ENCODE assay signal across 8 cellular contexts in the genomic region with DNA sequence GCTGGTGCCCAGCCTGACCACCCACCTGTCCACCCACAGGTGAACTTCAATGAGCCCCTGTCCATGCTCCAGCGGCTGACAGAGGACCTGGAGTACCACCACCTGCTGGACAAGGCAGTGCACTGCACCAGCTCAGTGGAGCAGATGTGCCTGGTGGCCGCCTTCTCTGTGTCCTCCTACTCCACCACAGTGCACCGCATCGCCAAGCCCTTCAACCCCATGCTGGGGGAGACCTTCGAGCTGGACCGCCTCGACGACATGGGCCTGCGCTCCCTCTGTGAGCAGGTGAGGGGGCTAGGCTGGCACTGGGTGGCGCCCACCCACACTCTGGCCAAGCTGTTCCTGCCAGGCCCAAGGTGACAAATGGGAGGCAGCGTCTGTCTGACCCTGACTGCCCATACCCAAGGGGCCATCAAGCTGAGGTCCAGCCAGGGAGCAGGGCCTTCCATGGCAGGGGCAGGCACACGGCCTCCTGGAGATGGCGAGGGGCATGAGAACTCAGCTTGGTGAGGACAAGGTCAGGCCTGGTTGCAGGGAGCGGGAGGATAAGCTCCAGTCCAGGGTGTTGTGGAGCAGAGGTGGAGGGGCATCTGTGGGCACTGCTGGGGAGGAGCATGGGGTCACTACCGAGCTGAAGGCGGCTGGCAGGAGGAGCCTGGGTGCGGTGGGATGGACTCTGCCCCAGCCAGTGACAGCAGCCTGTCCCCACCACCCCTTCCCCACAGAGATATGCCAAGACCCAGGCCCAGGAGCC.
DNase-seq lines count a peak whose midpoint lies in the region; ATAC-seq, FAIRE-seq and TF ChIP-seq lines count a peak whose summit lies in the region.

No MANE protein-coding gene starts in this region.

- ATAC-seq in GM21423 (IDR thresholded peaks at IDR 0.05; ENCODE audit: unreplicated experiment) (no peak), HG02981 (IDR thresholded peaks at IDR 0.05; ENCODE audit: unreplicated experiment) (no peak)

- no peak for TF ChIP-seq POLR2A in sigmoid colon (IDR thresholded peaks at IDR 0.05)

- 85 to 86% methylated on average over 17 of the region's 17 CpGs for WGBS in sigmoid colon, 2 donors

- intact Hi-C loops in head of caudate nucleus (cut with DNase I) (no loop called here), sigmoid colon (cut with DNase I) (no loop called here)

- DNase-seq in D721Med (ENCODE audit: insufficient read length, low spot score) = no peak
- peak; percentile 19 for DNase-seq in LHCN-M2 (ENCODE audit: low read depth)
- DNase-seq in activated T-cell treated with anti-CD3 and anti-CD28 coated beads, Interleukin-2, amount 50 U/mL, for 1 hour = peak; percentile 40
- DNase-seq in head of caudate nucleus = peak in 31 of 42 donors; percentile 11 to 67 (median 44)
- peak; percentile 62 for DNase-seq in sigmoid colon
- DNase-seq in A172 (ENCODE audit: low spot score) = no peak

- FAIRE-seq in D721Med (lab: Jason Lieb, UNC) = no peak

- H3K27ac ChIP-seq in sigmoid colon = no peak overlapping the region

- no peaks in the 10 kb centered on the region for H3K4me1 ChIP-seq in sigmoid colon

- H3K9me3 ChIP-seq in sigmoid colon = no peaks in the 10 kb centered on the region

- H3K36me3 ChIP-seq in sigmoid colon = peaks cover 0 to 17% (median 0%) of the 10 kb centered on the region in 4 donors

- no peak for TF ChIP-seq EP300 in sigmoid colon (IDR thresholded peaks at IDR 0.05)

- H3K4me3 ChIP-seq in sigmoid colon = no peak overlapping the region

- TF ChIP-seq CTCF in D721Med (IDR thresholded peaks at IDR 0.05; ENCODE audit: insufficient read depth, missing control alignments) (peak; percentile 69), sigmoid colon (IDR thresholded peaks at IDR 0.05) (peak; percentile 4 to 62 (median 40))

- H3K27me3 ChIP-seq in sigmoid colon = no peaks in the 10 kb centered on the region

Comparison
In these comparisons a context has a peak if more than half of its experiments do, and no peak if none do; other contexts are left out.
1. DNase-seq: peak in LHCN-M2 (single experiment), activated T-cell treated with anti-CD3 and anti-CD28 coated beads, Interleukin-2, amount 50 U/mL, for 1 hour (single experiment), head of caudate nucleus (31 of 42) and sigmoid colon (single experiment); none in D721Med (single experiment) and A172 (single experiment).